ENCODE assay signal across 1 cellular context in genomic region chr17:79027274-79027924, GRCh38.
TF ChIP-seq lines count a peak whose summit lies in the region.

No MANE protein-coding gene starts in this region.

TF ChIP-seq in HepG2, 621 proteins besides CTCF, POLR2A, EP300 and RAD21 (continued from another document):
- TF ChIP-seq ZBTB44 (CRISPR knock-in tag; IDR thresholded peaks at IDR 0.05) (no peak), HNF4A (CRISPR knock-in tag; IDR thresholded peaks at IDR 0.05) (peak; percentile 37; the same call in 1 of the 2 replicates), ZBTB37 (CRISPR knock-in tag; IDR thresholded peaks at IDR 0.05) (0 out of 2 replicates have a peak, but pooled peaks have one; percentile 62), ZNF781 (CRISPR knock-in tag; IDR thresholded peaks at IDR 0.05; ENCODE audit: borderline replicate concordance, not compliant biosample characterization) (peak; percentile 36), TCF7 (IDR thresholded peaks at IDR 0.05; ENCODE audit: low read depth) (no peak), AGO2 (optimal IDR thresholded peaks at IDR 0.05; ENCODE audit: low read depth, low read length) (peak; percentile 41), ZNF674 (CRISPR knock-in tag; IDR thresholded peaks at IDR 0.05; ENCODE audit: low read depth) (no peak), ZUFSP (CRISPR knock-in tag; IDR thresholded peaks at IDR 0.05; ENCODE audit: borderline replicate concordance) (no peak)
